In genomic region chr12:112126000-112126431, GRCh38 we compare ENCODE assay signal across 8 cellular contexts. TPM values are rescaled to one million over a fixed set of nuclear protein-coding genes. Genes with fewer than 3 reads are reported as not detected.
DNase-seq lines count a peak whose midpoint lies in the region; ATAC-seq and TF ChIP-seq lines count a peak whose summit lies in the region.

No MANE protein-coding gene starts in this region.

- no peaks in the 10 kb centered on the region for H3K9me3 Mint-ChIP-seq in chondrocyte (ENCODE audit: low read depth)

- peak overlapping the region; percentile 82 to 97 (median 86) for H3K27ac ChIP-seq in BLaER1 treated with 17β-estradiol and CSF1 and Interleukin-3, amounts not matched to agents 10 nM and 100 nM
- peak overlapping the region; percentile 85 for H3K27ac ChIP-seq in muscle layer of colon (ENCODE audit: low read depth, low read length)

- H3K9ac ChIP-seq in BLaER1 treated with 17β-estradiol and CSF1 and Interleukin-3, amounts not matched to agents 10 nM and 100 nM: peak overlapping the region; percentile 86 to 97 (median 92)
- peak overlapping the region; percentile 90 for H3K9ac ChIP-seq in muscle layer of colon (ENCODE audit: low read length)

- H3K9me3 ChIP-seq in BLaER1 treated with 17β-estradiol and CSF1 and Interleukin-3, amounts not matched to agents 10 nM and 100 nM (replicated peaks in 1 of 11): no peaks in the 10 kb centered on the region
- H3K9me3 ChIP-seq in muscle layer of colon (ENCODE audit: low read length): no peaks in the 10 kb centered on the region

- H3K36me3 ChIP-seq in BLaER1 treated with 17β-estradiol and CSF1 and Interleukin-3, amounts not matched to agents 10 nM and 100 nM: no peaks in the 10 kb centered on the region
- H3K36me3 ChIP-seq in muscle layer of colon (ENCODE audit: insufficient read depth, low read length): no peaks in the 10 kb centered on the region

- peaks cover 0 to 22% (median 10%) of the 10 kb centered on the region in 11 experiments; a peak in 12 of 22 replicates for H4K20me1 ChIP-seq in BLaER1 treated with 17β-estradiol and CSF1 and Interleukin-3, amounts not matched to agents 10 nM and 100 nM

- ATAC-seq in HG02571 (IDR thresholded peaks at IDR 0.05; ENCODE audit: unreplicated experiment): no peak
- no peak for ATAC-seq in omental fat pad (ENCODE audit: low FRiP score)

- peaks cover 51% of the 10 kb centered on the region for H3K4me1 Mint-ChIP-seq in chondrocyte (ENCODE audit: low read depth)

- H3K27ac Mint-ChIP-seq in chondrocyte (ENCODE audit: unreplicated experiment): peak overlapping the region; percentile 85

- H3K4me3 Mint-ChIP-seq in chondrocyte (ENCODE audit: unreplicated experiment): peak overlapping the region; percentile 78

- no peaks in the 10 kb centered on the region for H3K27me3 Mint-ChIP-seq in chondrocyte (ENCODE audit: low read depth)

- H3K27me3 ChIP-seq in BLaER1 treated with 17β-estradiol and CSF1 and Interleukin-3, amounts not matched to agents 10 nM and 100 nM: no peaks in the 10 kb centered on the region
- H3K27me3 ChIP-seq in muscle layer of colon (ENCODE audit: control insufficient read depth in 1 of 2, insufficient read depth in 2 of 2, low read length in 2 of 2): no peaks in the 10 kb centered on the region

- no peak for DNase-seq in Jurkat, Clone E6-1 (ENCODE audit: low read depth, low spot score)
- DNase-seq in chondrocyte (ENCODE audit: low spot score): no peak
- DNase-seq in NCI-H187 (lab: John Stamatoyannopoulos, UW): no peak
- no peak for DNase-seq in hippocampal formation (lab: John Stamatoyannopoulos, UW)
- DNase-seq in omental fat pad (ENCODE audit: low spot score): no peak

- peak overlapping the region; percentile 74 to 98 (median 87) for H3K4me3 ChIP-seq in BLaER1 treated with 17β-estradiol and CSF1 and Interleukin-3, amounts not matched to agents 10 nM and 100 nM
- peak overlapping the region; percentile 84 for H3K4me3 ChIP-seq in Jurkat, Clone E6-1 (ENCODE audit: low read length)
- peak overlapping the region; percentile 66 to 84 for H3K4me3 ChIP-seq in muscle layer of colon (ENCODE audit: low read depth in 1 of 2, low read length in 2 of 2)

- TF ChIP-seq CTCF in chondrocyte (IDR thresholded peaks at IDR 0.05) (no peak), omental fat pad (IDR thresholded peaks at IDR 0.05) (no peak)

- no peaks in the 10 kb centered on the region for H3K36me3 Mint-ChIP-seq in chondrocyte (ENCODE audit: low read depth)

- H3K4me2 ChIP-seq in BLaER1 treated with 17β-estradiol and CSF1 and Interleukin-3, amounts not matched to agents 10 nM and 100 nM: peak overlapping the region; percentile 82 to 100 (median 96)

- H3K4me1 ChIP-seq in BLaER1 treated with 17β-estradiol and CSF1 and Interleukin-3, amounts not matched to agents 10 nM and 100 nM: peaks cover 49 to 59% (median 54%) of the 10 kb centered on the region in 10 experiments
- H3K4me1 ChIP-seq in muscle layer of colon (ENCODE audit: insufficient read depth, low read length): peaks cover 70% of the 10 kb centered on the region

RNA-seq across cellular contexts. Expression of gene TRAFD1, which starts 0.7 kb away (rescaled TPM):
- 16.3 TPM for polyA plus RNA-seq in Jurkat, Clone E6-1 (2012; ENCODE audit: insufficient read depth, insufficient read length)
- total RNA-seq in chondrocyte (27.5 to 34.0 TPM (median 29.7 TPM) in 3 replicates), omental fat pad (10 to 100 TPM; 25.1 to 44.3 (median 29.8) TPM)

RNA-seq across cellular contexts. Expression of gene NAA25, which starts 17.4 kb away (rescaled TPM):
- polyA plus RNA-seq in Jurkat, Clone E6-1 (2012; ENCODE audit: insufficient read depth, insufficient read length): 14.2 TPM
- total RNA-seq in chondrocyte (12.3 to 22.0 TPM (median 14.1 TPM) in 3 replicates), omental fat pad (10 to 100 TPM; 16.6 to 70.6 (median 23.0) TPM)
